In genomic region chr20:12083269-12083668, GRCh38 we compare ENCODE assay signal across 11 cellular contexts.
"Had no signal": no experiment of that assay in that cellular context is flagged by ENCODE, and none has a peak within 500 bp of the region (broad histone marks: within the 10 kb centered on the region; RNA-seq: fewer than 3 reads in every experiment).

No MANE protein-coding gene starts in this region.

- H3K4me2 ChIP-seq: GM23338 had no signal

- H3K36me3 ChIP-seq: HAP-1 had no signal

- FAIRE-seq: H1, H54 had no signal

- H2AFZ ChIP-seq: GM23248, GM23338 had no signal

- DNase-seq: GM23248, GOT3, H7, H9, HCEC 1CT, HFFc6 had no signal

- H3K9ac ChIP-seq: GM23248 had no signal

- ATAC-seq: GM23338, HCT116 had no signal

- H3K9me3 ChIP-seq: HAP-1 had no signal

- H3K4me1 ChIP-seq: HAP-1 had no signal

- H3K4me3 ChIP-seq: GM23248, GM23338, HAP-1 had no signal

- H3K27ac ChIP-seq: GM23248 had no signal
